In genomic region chr17:79029327-79030009, GRCh38 we compare ENCODE assay signal across 1 cellular context.
TF ChIP-seq lines count a peak whose summit lies in the region.

No MANE protein-coding gene starts in this region.

TF ChIP-seq in IMR-90, 13 proteins besides CTCF, POLR2A, EP300 and RAD21 (continued from another document):
- no peak for TF ChIP-seq FOS (IDR thresholded peaks at IDR 0.05; ENCODE audit: low read depth, low read length)
- no peak for TF ChIP-seq BHLHE40 (IDR thresholded peaks at IDR 0.05; ENCODE audit: low read depth, low read length)
- TF ChIP-seq RCOR1 (IDR thresholded peaks at IDR 0.05; ENCODE audit: insufficient replicate concordance, low read length) = no peak
- TF ChIP-seq USF2 (IDR thresholded peaks at IDR 0.05; ENCODE audit: low read depth, low read length) = no peak
